In genomic region chr9:115946530-115946929, GRCh38 we compare ENCODE assay signal across 25 cellular contexts.
DNase-seq lines count a peak whose midpoint lies in the region; ATAC-seq and TF ChIP-seq lines count a peak whose summit lies in the region.
"Had no signal": no experiment of that assay in that cellular context is flagged by ENCODE, and none has a peak within 500 bp of the region (broad histone marks: within the 10 kb centered on the region; RNA-seq: fewer than 3 reads in every experiment).

No MANE protein-coding gene starts in this region.

- peak; percentile 80 for DNase-seq in DMS53 (lab: John Stamatoyannopoulos, UW)
- peak; percentile 43 for DNase-seq in NCI-H510A treated with DMSO at 0.1 percent for 48 hours (lab: John Stamatoyannopoulos, UW)
- DNase-seq in cardiac fibroblast (ENCODE audit: low read depth in 2 of 2), result peak; percentile 15 to 57
- no peak for DNase-seq in right lobe of liver
- no peak for DNase-seq in SW480 (ENCODE audit: low spot score)
- no peak for DNase-seq in cerebellum (ENCODE audit: low spot score)
- DNase-seq: activated CD4-positive, alpha-beta T cell treated with anti-CD3 and anti-CD28 coated beads for 36 hours; activated T-cell treated with anti-CD3 and anti-CD28 coated beads, Interleukin-2, amount 50 U/mL, for 4 hours; C1 segment of cervical spinal cord; dermis blood vessel endothelial cell; EL; Kasumi-1; left cardiac atrium; naive B cell; NCI-H1092; NCI-H446; nucleus accumbens; stimulated activated CD4-positive, alpha-beta T cell treated with anti-CD3 and anti-CD28 coated beads, Interleukin-4, amount 100 ng/mL, for 1 hour; T-cell had no signal

- intact Hi-C loops in right lobe of liver (cut with DNase I), result no loop called here

- H3K9me3 ChIP-seq in right lobe of liver, result no peaks in the 10 kb centered on the region
- H3K9me3 ChIP-seq: HAP-1 had no signal

- H3K36me3 ChIP-seq in right lobe of liver, result no peaks in the 10 kb centered on the region
- H3K36me3 ChIP-seq: cardiac muscle cell, HAP-1 had no signal

- H3K27me3 ChIP-seq in right lobe of liver, result no peaks in the 10 kb centered on the region
- H3K27me3 ChIP-seq: cardiac muscle cell had no signal

- peaks cover 0 to 8% (median 0%) of the 10 kb centered on the region in 4 donors for H3K4me1 ChIP-seq in right lobe of liver
- H3K4me1 ChIP-seq: HAP-1 had no signal

- TF ChIP-seq CTCF in cardiac fibroblast (IDR thresholded peaks at IDR 0.05; ENCODE audit: low read depth, low read length) (no peak), right lobe of liver (IDR thresholded peaks at IDR 0.05) (no peak)

- WGBS in right lobe of liver (ENCODE audit: insufficient coverage, low coverage, low lambda C conversion rate, missing lambda C conversion rate), result 34% methylated on average over 2 of the region's 2 CpGs

- H3K27ac ChIP-seq in right lobe of liver, result no peak overlapping the region
- H3K27ac ChIP-seq: cardiac muscle cell had no signal

- ATAC-seq in right lobe of liver, result peak in 3 of 4 donors; percentile 38 to 55 (median 43)
- no peak for ATAC-seq in GM18873 (IDR thresholded peaks at IDR 0.05; ENCODE audit: low FRiP score, unreplicated experiment)
- ATAC-seq in GM18511 (IDR thresholded peaks at IDR 0.05; ENCODE audit: unreplicated experiment), result no peak
- ATAC-seq: activated CD4-positive, alpha-beta T cell treated with anti-CD3 and anti-CD28 coated beads for 36 hours; activated T-cell treated with anti-CD3 and anti-CD28 coated beads, Interleukin-2, amount 50 U/mL, for 4 hours; left cardiac atrium; Panc1; stimulated activated memory B cell treated with anti-CD40 and anti-IgM and Interleukin-4, amounts not matched to agents 10 μg/mL and 1 μg/mL and 100 μg/mL, for 72 hours; T-cell had no signal

- H3K4me3 ChIP-seq in cardiac fibroblast (replicated peaks in 1 of 2; ENCODE audit: low read depth in 2 of 2, low read length in 2 of 2), result no peak overlapping the region
- no peak overlapping the region for H3K4me3 ChIP-seq in right lobe of liver
- H3K4me3 ChIP-seq: cardiac muscle cell, HAP-1 had no signal

- no peak for TF ChIP-seq POLR2A in right lobe of liver (IDR thresholded peaks at IDR 0.05)

Comparison
In these comparisons a context has a peak if more than half of its experiments do, and no peak if none do; other contexts are left out.
1. DNase-seq: peak in DMS53 (single experiment), NCI-H510A treated with DMSO at 0.1 percent for 48 hours (single experiment) and cardiac fibroblast (2 of 2); none in right lobe of liver (0 of 3), SW480 (single experiment) and cerebellum (single experiment).
2. ATAC-seq: peak in right lobe of liver (3 of 4); none in GM18873 (single experiment) and GM18511 (single experiment).